Comparison of ENCODE assay signal across 8 cellular contexts in the genomic region with DNA sequence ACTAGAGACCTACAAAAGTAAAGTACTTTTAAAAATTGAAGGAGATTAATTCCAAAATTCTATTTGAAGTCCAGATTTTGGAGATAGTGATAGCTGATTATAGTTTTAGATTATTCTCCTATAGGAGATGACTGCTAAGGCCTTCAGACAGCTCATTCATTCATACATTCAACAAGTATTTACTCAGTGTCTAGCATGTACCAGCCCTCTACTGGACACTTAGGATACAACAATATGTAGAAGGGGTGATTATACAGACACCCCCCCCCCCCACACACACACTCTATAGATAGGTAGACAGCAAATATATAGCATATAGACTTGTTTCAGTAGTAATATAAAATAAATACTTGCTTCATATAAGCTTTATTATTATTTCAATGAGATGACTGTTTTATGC.
DNase-seq lines count a peak whose midpoint lies in the region; ATAC-seq and TF ChIP-seq lines count a peak whose summit lies in the region.

No MANE protein-coding gene starts in this region.

- H3K27me3 ChIP-seq in CD4-positive, alpha-beta memory T cell (ENCODE audit: insufficient read depth, low read length), result no peaks in the 10 kb centered on the region
- H3K27me3 ChIP-seq in transverse colon, result no peaks in the 10 kb centered on the region

- no peaks in the 10 kb centered on the region for H3K27me3 Mint-ChIP-seq in CD4-positive, alpha-beta memory T cell

- H3K9me3 Mint-ChIP-seq in CD4-positive, alpha-beta memory T cell, result no peaks in the 10 kb centered on the region

- no peak overlapping the region for H3K27ac ChIP-seq in CD4-positive, alpha-beta memory T cell (ENCODE audit: low read depth, low read length)
- H3K27ac ChIP-seq in transverse colon, result no peak overlapping the region

- in situ Hi-C loops in transverse colon (cut with MboI; ENCODE audit: low pct_ligation_motif_present in 1 of 4, low pct_unique_long_range_greater_than_20kb in 1 of 4, low sequenced_read_pairs in 3 of 4), result no loop called here

- TF ChIP-seq POLR2A in transverse colon (IDR thresholded peaks at IDR 0.05), result no peak

- no peaks in the 10 kb centered on the region for H3K9me3 ChIP-seq in CD4-positive, alpha-beta memory T cell (ENCODE audit: control insufficient read depth in 1 of 2, low read length in 2 of 2)
- H3K9me3 ChIP-seq in transverse colon, result no peaks in the 10 kb centered on the region

- H3K4me3 ChIP-seq in CD4-positive, alpha-beta memory T cell (ENCODE audit: low read length in 2 of 2), result no peak overlapping the region
- H3K4me3 ChIP-seq in transverse colon, result no peak overlapping the region

- H3K4me1 Mint-ChIP-seq in CD4-positive, alpha-beta memory T cell, result peaks cover 0 to 2% (median 0%) of the 10 kb centered on the region in 4 donors

- H3K4me3 Mint-ChIP-seq in CD4-positive, alpha-beta memory T cell, result no peak overlapping the region

- H3K27ac Mint-ChIP-seq in CD4-positive, alpha-beta memory T cell, result no peak overlapping the region

- H3K36me3 Mint-ChIP-seq in CD4-positive, alpha-beta memory T cell, result no peaks in the 10 kb centered on the region

- CTCF ChIA-PET in CD4-positive, alpha-beta memory T cell (lab: Charles Lee; ENCODE audit: partially characterized antibody), result interaction anchor here (0.6 to 1.8 kb wide), 6 partner anchors 35 to 1152 kb away, joined by 3 to 13 read pairs (median 3); a partner anchor contains a TSS

- POLR2A ChIA-PET in CD4-positive, alpha-beta memory T cell (lab: Charles Lee; ENCODE audit: partially characterized antibody), result interaction anchor here (1.0 kb wide), 1 partner anchor 60 kb away, joined by 5 read pairs; a partner anchor contains a TSS

- peak; percentile 78 for ATAC-seq in GM18858 (IDR thresholded peaks at IDR 0.05; ENCODE audit: unreplicated experiment)
- peak; percentile 38 for ATAC-seq in esophagus mucosa
- ATAC-seq in GM21515 (IDR thresholded peaks at IDR 0.05; ENCODE audit: unreplicated experiment), result no peak
- ATAC-seq in activated CD4-positive, CD25-positive, alpha-beta regulatory T cell treated with anti-CD3 and anti-CD28 coated beads, Interleukin-2, amount 50 U/mL, for 24 hours, result no peak

- peak in 4 of 5 donors; percentile 3 to 25 (median 14) for DNase-seq in CD4-positive, alpha-beta memory T cell
- peak; percentile 11 for DNase-seq in LoVo (ENCODE audit: low spot score)
- DNase-seq in NCI-H1436 (lab: John Stamatoyannopoulos, UW), result no peak
- no peak for DNase-seq in transverse colon

- intact Hi-C loops in CD4-positive, alpha-beta memory T cell (cut with micrococcal nuclease), result no loop called here
- intact Hi-C loops in transverse colon (cut with DNase I; ENCODE audit: low total_unique reads), result no loop called here

- H3K4me1 ChIP-seq in CD4-positive, alpha-beta memory T cell (ENCODE audit: insufficient read depth, low read length), result no peaks in the 10 kb centered on the region
- no peaks in the 10 kb centered on the region for H3K4me1 ChIP-seq in transverse colon

- no peak for TF ChIP-seq EP300 in transverse colon (IDR thresholded peaks at IDR 0.05; ENCODE audit: low read depth)

- H3K36me3 ChIP-seq in CD4-positive, alpha-beta memory T cell (ENCODE audit: insufficient read depth, low read length), result no peaks in the 10 kb centered on the region
- H3K36me3 ChIP-seq in transverse colon, result no peaks in the 10 kb centered on the region

- TF ChIP-seq CTCF in transverse colon (IDR thresholded peaks at IDR 0.05), result no peak

Comparison
In these comparisons a context has a peak if more than half of its experiments do, and no peak if none do; other contexts are left out.
1. DNase-seq: peak in CD4-positive, alpha-beta memory T cell (4 of 5) and LoVo (single experiment); none in NCI-H1436 (single experiment) and transverse colon (single experiment).
2. ATAC-seq: peak in GM18858 (single experiment) and esophagus mucosa (single experiment); none in GM21515 (single experiment) and activated CD4-positive, CD25-positive, alpha-beta regulatory T cell treated with anti-CD3 and anti-CD28 coated beads, Interleukin-2, amount 50 U/mL, for 24 hours (0 of 2).